Comparison of ENCODE assay signal across 8 cellular contexts in the genomic region with DNA sequence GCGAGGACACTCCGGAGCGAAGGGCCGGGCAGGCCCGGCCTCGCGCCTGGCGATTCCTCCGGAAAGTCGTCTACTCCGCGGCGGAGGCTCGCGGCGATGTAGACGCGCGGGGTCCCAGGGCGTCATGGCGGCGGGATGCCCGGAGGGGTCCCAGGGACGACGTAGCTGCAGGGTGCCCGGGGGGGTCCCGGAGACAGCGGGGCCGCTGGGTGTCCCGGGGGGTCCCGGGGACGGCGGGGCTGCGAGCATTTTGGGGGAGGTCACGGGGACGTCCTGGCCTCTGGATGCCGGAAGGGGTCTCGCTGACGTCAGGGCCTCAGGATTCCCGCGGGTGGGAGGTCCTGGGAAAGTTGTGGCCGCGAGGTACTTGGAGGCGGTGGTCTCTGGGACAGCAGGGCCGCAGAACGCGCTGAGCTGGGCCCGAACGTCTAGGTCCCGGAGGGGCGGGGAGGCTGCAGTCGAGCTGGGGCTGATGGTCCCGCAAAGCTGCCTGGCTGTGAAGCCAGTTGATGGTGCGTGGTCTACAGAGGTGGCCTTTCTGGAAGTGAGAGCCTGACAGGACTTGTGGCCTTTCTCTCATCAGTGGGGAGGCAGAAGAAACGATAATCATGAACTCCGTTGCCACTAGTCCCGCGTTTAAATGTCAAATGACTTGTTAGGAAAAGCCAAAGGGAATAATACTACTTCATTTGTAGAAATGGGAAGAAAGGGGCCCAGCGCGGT. TPM values are rescaled to one million over a fixed set of nuclear protein-coding genes. Genes with fewer than 3 reads are reported as not detected.
DNase-seq lines count a peak whose midpoint lies in the region; ATAC-seq and TF ChIP-seq lines count a peak whose summit lies in the region.

No MANE protein-coding gene starts in this region.

- H3K9me3 ChIP-seq in DND-41 (ENCODE audit: insufficient read depth, low read length, severe bottlenecking) (no peaks in the 10 kb centered on the region), ascending aorta (no peaks in the 10 kb centered on the region), iPS DF 6.9 (ENCODE audit: control insufficient read depth, insufficient read depth, low read length) (no peaks in the 10 kb centered on the region)

- peak overlapping the region; percentile 95 for H2AFZ ChIP-seq in DND-41 (ENCODE audit: low read depth, low read length)

- H3K27ac ChIP-seq in DND-41 (ENCODE audit: low read length) (peak overlapping the region; percentile 98), ascending aorta (peak overlapping the region; percentile 91 to 94), iPS DF 6.9 (ENCODE audit: low read length) (no peak overlapping the region)

- CTCF ChIA-PET in HEK293T (lab: Yijun Ruan, JAX): interaction anchor here (1.2 to 2.9 kb wide), 2 partner anchors 15 to 340 kb away, joined by 4 to 20 read pairs; no protein-coding TSS in a partner anchor

- DNase-seq in DND-41 (peak; percentile 44), HEK293T (ENCODE audit: extremely low spot score) (peak; percentile 42), RPMI7951 (ENCODE audit: low read depth) (peak; percentile 17), ascending aorta (ENCODE audit: low spot score in 2 of 2) (peak in 1 of 2 donors; percentile 65), iPS DF 6.9 (ENCODE audit: low read depth, low spot score) (no peak), sciatic nerve (ENCODE audit: low spot score) (peak; percentile 71), epidermal melanocyte (ENCODE audit: insufficient read length, low spot score) (no peak)

- WGBS in iPS DF 6.9 (ENCODE audit: insufficient coverage, insufficient read length): no CpG with 5 or more reads among the region's 60 CpGs

- TF ChIP-seq CTCF in DND-41 (IDR thresholded peaks at IDR 0.05; ENCODE audit: borderline replicate concordance, extremely low read depth, low read length, poor library complexity, severe bottlenecking) (no peak), ascending aorta (IDR thresholded peaks at IDR 0.05) (no peak)

- ATAC-seq in DND-41 (ENCODE audit: insufficient read depth, low read depth) (peak; percentile 23), sciatic nerve (no peak), HG03097 (IDR thresholded peaks at IDR 0.05; ENCODE audit: low FRiP score, unreplicated experiment) (no peak)

- H3K4me3 ChIP-seq in DND-41 (ENCODE audit: low read depth in 1 of 2, low read length in 2 of 2) (peak overlapping the region; percentile 94 to 98), ascending aorta (peak overlapping the region; percentile 85 to 86), iPS DF 6.9 (ENCODE audit: low read length) (peak overlapping the region; percentile 52)

- H3K4me2 ChIP-seq in DND-41 (ENCODE audit: insufficient read depth, low read length): peak overlapping the region; percentile 89

- H4K20me1 ChIP-seq in DND-41 (ENCODE audit: insufficient read depth, low read length): peaks cover 41% of the 10 kb centered on the region

- peaks cover 26% of the 10 kb centered on the region for H3K4me1 ChIP-seq in DND-41 (ENCODE audit: insufficient read depth, low read length)
- peaks cover 0 to 7% of the 10 kb centered on the region in 2 donors for H3K4me1 ChIP-seq in ascending aorta
- H3K4me1 ChIP-seq in iPS DF 6.9 (ENCODE audit: control insufficient read depth, insufficient read depth, low read length): no peaks in the 10 kb centered on the region

- peaks cover 57% of the 10 kb centered on the region for H3K79me2 ChIP-seq in DND-41 (ENCODE audit: insufficient read depth, low read length)

- intact Hi-C loops in ascending aorta (cut with DNase I) (loop anchor here (1.0 to 5.0 kb wide), 8 partner anchors 40 to 330 kb away; partner anchors contain the start of genes DCLRE1C, NMT2, RPP38 and SUV39H2), sciatic nerve (cut with DNase I) (no loop called here)

- peak overlapping the region; percentile 99 for H3K9ac ChIP-seq in DND-41 (ENCODE audit: low read depth, low read length)

- peaks cover 45% of the 10 kb centered on the region for H3K36me3 ChIP-seq in DND-41 (ENCODE audit: insufficient read depth, low read length)
- H3K36me3 ChIP-seq in ascending aorta: peaks cover 20 to 28% of the 10 kb centered on the region in 2 donors
- peaks cover 13% of the 10 kb centered on the region for H3K36me3 ChIP-seq in iPS DF 6.9 (ENCODE audit: control insufficient read depth, insufficient read depth, low read length)

- POLR2A ChIA-PET in HEK293T (lab: Yijun Ruan, JAX): interaction anchor here (0.6 to 3.5 kb wide), 19 partner anchors 9 to 276 kb away, joined by 3 to 41 read pairs (median 4); partner anchors contain the start of genes DCLRE1C, MEIG1 and SUV39H2

- H3K27me3 ChIP-seq in DND-41 (ENCODE audit: insufficient read depth, low read length, poor library complexity) (no peaks in the 10 kb centered on the region), ascending aorta (no peaks in the 10 kb centered on the region), iPS DF 6.9 (ENCODE audit: control insufficient read depth, insufficient read depth, low read length) (no peaks in the 10 kb centered on the region)

TF ChIP-seq in HEK293T, 16 proteins besides CTCF, POLR2A, EP300 and RAD21:
- TF ChIP-seq NFRKB (IDR thresholded peaks at IDR 0.05): no peak; the same call in 1 of the 2 replicates
- TF ChIP-seq L3MBTL2 (conservative IDR thresholded peaks at IDR 0.05): 0 out of 2 replicates have a peak, but pooled peaks have one; percentile 19
TF ChIP-seq in HEK293T: peak in this region for 1.

RNA-seq across cellular contexts. Expression of gene HSPA14, which starts 0.6 kb away (rescaled TPM):
- total RNA-seq in RPMI7951 (2014; rRNA removed; shearing (Covaris generic)): 38.7 and 51.5 TPM in 2 replicates
- total RNA-seq in ascending aorta: 26.3 TPM
- total RNA-seq in sciatic nerve: 10.2 TPM

RNA-seq across cellular contexts. Expression of gene MSANTD7, which starts 0.6 kb away (rescaled TPM):
- total RNA-seq in RPMI7951 (2014; rRNA removed; shearing (Covaris generic)): 20.5 and 24.6 TPM in 2 replicates
- total RNA-seq in ascending aorta (0.64 TPM), sciatic nerve (7.8 TPM)

RNA-seq across cellular contexts. Expression of gene CDNF, which starts 0.9 kb away (rescaled TPM):
- total RNA-seq in RPMI7951 (2014; rRNA removed; shearing (Covaris generic)): 0.29 TPM in 1 of 2 replicates, not detected in the other
- total RNA-seq in ascending aorta (not detected), sciatic nerve (3.5 TPM)

RNA-seq across cellular contexts. Expression of gene SUV39H2, which starts 39.9 kb away (rescaled TPM):
- 37.9 and 48.5 TPM in 2 replicates for total RNA-seq in RPMI7951 (2014; rRNA removed; shearing (Covaris generic))
- total RNA-seq in ascending aorta (not detected), sciatic nerve (4.8 TPM)

Comparison
In these comparisons a context has a peak if more than half of its experiments do, and no peak if none do; other contexts are left out.
1. DNase-seq: peak in DND-41 (single experiment), HEK293T (single experiment), RPMI7951 (single experiment) and sciatic nerve (single experiment); none in iPS DF 6.9 (single experiment) and epidermal melanocyte (single experiment).
2. Peak in every context shown above with its lines, with median percentiles within 50 percentile points of each other: H3K4me3 ChIP-seq.